27 cellular contexts compared by ENCODE assay signal in the genomic region with DNA sequence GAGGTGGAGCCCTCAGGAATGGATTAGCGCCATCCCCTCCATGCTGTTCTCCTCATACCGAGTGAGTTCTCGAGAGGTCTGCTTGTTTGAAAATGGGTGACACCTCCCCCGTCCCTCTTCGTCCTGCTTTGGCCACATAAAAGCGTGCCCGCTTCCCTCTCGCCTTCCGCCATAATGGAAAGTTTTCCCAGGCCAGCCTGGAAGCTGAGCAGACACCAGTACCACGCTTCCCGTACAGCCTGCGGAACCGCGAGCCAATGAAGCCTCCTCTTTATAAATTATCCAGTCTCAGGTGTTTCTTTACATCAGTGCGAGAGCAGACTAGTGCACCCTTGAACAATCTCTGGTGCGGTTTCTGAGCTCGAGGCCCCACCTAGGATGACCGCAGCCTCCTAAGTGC. TPM values are rescaled to one million over a fixed set of nuclear protein-coding genes. Genes with fewer than 3 reads are reported as not detected.
DNase-seq lines count a peak whose midpoint lies in the region; ATAC-seq and TF ChIP-seq lines count a peak whose summit lies in the region.
"Had no signal": no experiment of that assay in that cellular context is flagged by ENCODE, and none has a peak within 500 bp of the region (broad histone marks: within the 10 kb centered on the region; RNA-seq: fewer than 3 reads in every experiment).

No MANE protein-coding gene starts in this region.

- H3K4me1 Mint-ChIP-seq in activated T-cell treated with anti-CD3 and anti-CD28 coated beads, Interleukin-2, amount 50 U/mL, for 24 hours (ENCODE audit: low read depth), result no peaks in the 10 kb centered on the region
- H3K4me1 Mint-ChIP-seq in WTC11 (no peaks in the 10 kb centered on the region), endodermal cell (no peaks in the 10 kb centered on the region)
- H3K4me1 Mint-ChIP-seq: CD14-positive monocyte, IgD-negative memory B cell had no signal

- intact Hi-C loops in spleen (cut with DNase I; ENCODE audit: low total_unique reads), result no loop called here

- H3K27ac ChIP-seq in endodermal cell (ENCODE audit: low read depth, low read length), result no peak overlapping the region
- H3K27ac ChIP-seq in spleen, result no peak overlapping the region
- H3K27ac ChIP-seq: 22Rv1, GM23248, HL-60, KMS-11, SK-N-MC had no signal

- H3K36me3 ChIP-seq in endodermal cell (ENCODE audit: control insufficient read depth, insufficient read depth, low read length) (peaks cover 24% of the 10 kb centered on the region), spleen (peaks cover 0 to 100% (median 66%) of the 10 kb centered on the region in 6 donors), H7 (replicated peaks; ENCODE audit: control insufficient read depth, insufficient read depth, low read length) (peaks cover 5% of the 10 kb centered on the region)

- no peak for ATAC-seq in WTC11
- ATAC-seq: HCT116 had no signal

- CTCF ChIA-PET in WTC11 (lab: Charles Lee), result no interaction called here

- H3K36me3 Mint-ChIP-seq in activated T-cell treated with anti-CD3 and anti-CD28 coated beads, Interleukin-2, amount 50 U/mL, for 24 hours (ENCODE audit: low read depth), result peaks cover 83% of the 10 kb centered on the region
- H3K36me3 Mint-ChIP-seq in WTC11 (peaks cover 39% of the 10 kb centered on the region), endodermal cell (ENCODE audit: low read depth) (peaks cover 48% of the 10 kb centered on the region)

- peaks cover 2% of the 10 kb centered on the region for H3K9me3 Mint-ChIP-seq in activated T-cell treated with anti-CD3 and anti-CD28 coated beads, Interleukin-2, amount 50 U/mL, for 24 hours
- H3K9me3 Mint-ChIP-seq in WTC11, result peaks cover 17% of the 10 kb centered on the region
- no peaks in the 10 kb centered on the region for H3K9me3 Mint-ChIP-seq in endodermal cell

- 93 to 97% methylated on average over 17 to 18 of the region's 18 CpGs for WGBS in endodermal cell (ENCODE audit: insufficient coverage in 1 of 2, insufficient read length in 1 of 2), 2 experiments
- 96 to 98% (median 97%) methylated on average over 18 of the region's 18 CpGs for WGBS in spleen, 5 donors

- POLR2A ChIA-PET in WTC11 (lab: Charles Lee), result no interaction called here

- no peak for DNase-seq in activated T-cell treated with anti-CD3 and anti-CD28 coated beads, Interleukin-2, amount 50 U/mL, for 24 hours
- DNase-seq in activated T-cell treated with anti-CD3 and anti-CD28 coated beads, Interleukin-2, amount 50 U/mL, for 48 hours, result no peak
- DNase-seq in WTC11 (ENCODE audit: low spot score) (no peak), endodermal cell (peak; percentile 37), spleen (peak; percentile 60), NCI-H526 treated with DMSO at 0.1 percent for 48 hours (lab: John Stamatoyannopoulos, UW) (no peak), NCI-H1436 treated with DMSO at 0.1 percent for 48 hours (lab: John Stamatoyannopoulos, UW) (no peak), H7 (no peak)
- DNase-seq: BE2C, DMS53, GM23248, NCI-H1048, NCI-H1417, NCI-H1694 treated with DMSO at 0.1 percent for 48 hours, NCI-H2081, NCI-H2171, NCI-H345, NCI-H510A treated with DMSO at 0.1 percent for 48 hours, NCI-H774, SIG-M5 had no signal

- no peaks in the 10 kb centered on the region for H3K27me3 Mint-ChIP-seq in activated T-cell treated with anti-CD3 and anti-CD28 coated beads, Interleukin-2, amount 50 U/mL, for 24 hours
- H3K27me3 Mint-ChIP-seq in WTC11 (ENCODE audit: low read depth) (no peaks in the 10 kb centered on the region), endodermal cell (ENCODE audit: insufficient read depth) (no peaks in the 10 kb centered on the region)
- H3K27me3 Mint-ChIP-seq: IgD-negative memory B cell had no signal

- H3K4me1 ChIP-seq in endodermal cell (ENCODE audit: control insufficient read depth, insufficient read depth, low read length) (no peaks in the 10 kb centered on the region), spleen (no peaks in the 10 kb centered on the region)

- H3K4me3 ChIP-seq in endodermal cell (ENCODE audit: low read length) (no peak overlapping the region), spleen (no peak overlapping the region), H7 (ENCODE audit: insufficient read depth, low read depth, low read length) (no peak overlapping the region)
- H3K4me3 ChIP-seq: GM23248, SK-N-MC had no signal

- H3K4me3 Mint-ChIP-seq in activated T-cell treated with anti-CD3 and anti-CD28 coated beads, Interleukin-2, amount 50 U/mL, for 24 hours, result no peak overlapping the region
- H3K4me3 Mint-ChIP-seq in WTC11 (no peak overlapping the region), endodermal cell (no peak overlapping the region)
- H3K4me3 Mint-ChIP-seq: CD14-positive monocyte, IgD-negative memory B cell had no signal

- H3K9ac ChIP-seq in endodermal cell (ENCODE audit: extremely low read depth, low read length, poor library complexity, severe bottlenecking), result no peak overlapping the region
- H3K9ac ChIP-seq: GM23248, KMS-11 had no signal

- H3K27me3 ChIP-seq in endodermal cell (ENCODE audit: control insufficient read depth, insufficient read depth, low read length, poor library complexity, severe bottlenecking) (no peaks in the 10 kb centered on the region), spleen (replicated peaks in 1 of 7) (no peaks in the 10 kb centered on the region), H7 (ENCODE audit: control insufficient read depth, insufficient read depth, low read length) (no peaks in the 10 kb centered on the region)
- H3K27me3 ChIP-seq: BE2C had no signal

- no peak for TF ChIP-seq CTCF in WTC11 (IDR thresholded peaks at IDR 0.05)
- TF ChIP-seq CTCF in endodermal cell (conservative IDR thresholded peaks at IDR 0.05), result no peak
- TF ChIP-seq CTCF in spleen (IDR thresholded peaks at IDR 0.05 in 8 of 11, conservative IDR thresholded peaks at IDR 0.05 in 3 of 11), result no peak

- no peak for TF ChIP-seq POLR2A in spleen (IDR thresholded peaks at IDR 0.05)

- H3K9me3 ChIP-seq in endodermal cell (ENCODE audit: control insufficient read depth, low read length) (no peaks in the 10 kb centered on the region), spleen (no peaks in the 10 kb centered on the region)
- H3K9me3 ChIP-seq: BE2C had no signal

- H3K27ac Mint-ChIP-seq in activated T-cell treated with anti-CD3 and anti-CD28 coated beads, Interleukin-2, amount 50 U/mL, for 24 hours, result peak overlapping the region; percentile 80
- H3K27ac Mint-ChIP-seq in WTC11, result peak overlapping the region; percentile 70; the same call in 1 of the 2 replicates
- no peak overlapping the region for H3K27ac Mint-ChIP-seq in endodermal cell

TF ChIP-seq in WTC11, 78 proteins besides CTCF, POLR2A, EP300 and RAD21 (continues in another document):
- TF ChIP-seq ETV6 (CRISPR knock-in tag; IDR thresholded peaks at IDR 0.05) (no peak), E2F5 (CRISPR knock-in tag; IDR thresholded peaks at IDR 0.05) (no peak), ATF1 (CRISPR knock-in tag; IDR thresholded peaks at IDR 0.05) (no peak), ZNF263 (CRISPR knock-in tag; IDR thresholded peaks at IDR 0.05; ENCODE audit: low read depth) (no peak), TEAD1 (CRISPR knock-in tag; IDR thresholded peaks at IDR 0.05) (no peak)
- TF ChIP-seq, protein P1, sequence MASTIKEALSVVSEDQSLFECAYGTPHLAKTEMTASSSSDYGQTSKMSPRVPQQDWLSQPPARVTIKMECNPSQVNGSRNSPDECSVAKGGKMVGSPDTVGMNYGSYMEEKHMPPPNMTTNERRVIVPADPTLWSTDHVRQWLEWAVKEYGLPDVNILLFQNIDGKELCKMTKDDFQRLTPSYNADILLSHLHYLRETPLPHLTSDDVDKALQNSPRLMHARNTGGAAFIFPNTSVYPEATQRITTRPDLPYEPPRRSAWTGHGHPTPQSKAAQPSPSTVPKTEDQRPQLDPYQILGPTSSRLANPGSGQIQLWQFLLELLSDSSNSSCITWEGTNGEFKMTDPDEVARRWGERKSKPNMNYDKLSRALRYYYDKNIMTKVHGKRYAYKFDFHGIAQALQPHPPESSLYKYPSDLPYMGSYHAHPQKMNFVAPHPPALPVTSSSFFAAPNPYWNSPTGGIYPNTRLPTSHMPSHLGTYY (CRISPR knock-in tag; IDR thresholded peaks at IDR 0.05), result no peak

RNA-seq across cellular contexts. Expression of gene ALG12, which starts 12.8 kb away (rescaled TPM):
- total RNA-seq in WTC11 (2021), result 26.5 to 29.2 TPM (median 26.7 TPM) in 3 replicates
- 10 to 100 TPM; 19.7 to 26.2 TPM for total RNA-seq in endodermal cell
- polyA plus RNA-seq in endodermal cell (2013, experiment 1 of 2), result 16.2 TPM
- 12.6 TPM for polyA plus RNA-seq in endodermal cell (2013, experiment 2 of 2)
- 10 to 100 TPM; 10.2 to 20.1 (median 13.3) TPM for total RNA-seq in spleen
- 1 to 10 TPM; 5.7 to 7.1 (median 5.9) TPM for polyA plus RNA-seq in spleen
- total RNA-seq in H7 (2014; rRNA removed; shearing (Covaris generic)), result 28.5 and 32.9 TPM in 2 replicates

RNA-seq across cellular contexts. Expression of gene CRELD2, which starts 13.0 kb away (rescaled TPM):
- total RNA-seq in WTC11 (2021), result 34.9 to 42.8 TPM (median 35.2 TPM) in 3 replicates
- total RNA-seq in endodermal cell, result 10 to 100 TPM; 39.8 to 62.9 TPM
- polyA plus RNA-seq in endodermal cell (2013, experiment 1 of 2), result 27.1 TPM
- 27.4 TPM for polyA plus RNA-seq in endodermal cell (2013, experiment 2 of 2)
- total RNA-seq in spleen, result 10 to 100 TPM; 23.2 to 46.3 (median 38.1) TPM
- 10 to 100 TPM; 16.2 to 26.3 (median 18.3) TPM for polyA plus RNA-seq in spleen
- 22.8 and 45.6 TPM in 2 replicates for total RNA-seq in H7 (2014; rRNA removed; shearing (Covaris generic))

RNA-seq across cellular contexts. Expression of gene ZBED4, which starts 51.8 kb away (rescaled TPM):
- total RNA-seq in WTC11 (2021) (24.7 to 29.2 TPM (median 24.8 TPM) in 3 replicates), endodermal cell (10 to 100 TPM; 22.0 to 26.6 TPM), spleen (10 to 100 TPM; 10.1 to 23.2 (median 16.1) TPM)
- 31.2 TPM for polyA plus RNA-seq in endodermal cell (2013, experiment 1 of 2)
- 29.0 TPM for polyA plus RNA-seq in endodermal cell (2013, experiment 2 of 2)
- polyA plus RNA-seq in spleen, result 1 to 10 TPM; 2.9 to 5.3 (median 3.5) TPM
- total RNA-seq in H7 (2014; rRNA removed; shearing (Covaris generic)), result 23.1 and 25.0 TPM in 2 replicates

RNA-seq across cellular contexts. Expression of gene PIM3, which starts 55.1 kb away (rescaled TPM):
- total RNA-seq in WTC11 (2021) (42.9 to 45.7 TPM (median 44.3 TPM) in 3 replicates), endodermal cell (10 to 100 TPM; 31.5 to 36.6 TPM), spleen (100 to 1,000 TPM in 5 of 7 donors, 10 to 100 TPM in 2; 72.1 to 134 (median 109) TPM)
- polyA plus RNA-seq in endodermal cell (2013, experiment 1 of 2), result 21.6 TPM
- 19.6 TPM for polyA plus RNA-seq in endodermal cell (2013, experiment 2 of 2)
- 10 to 100 TPM; 49.5 to 84.4 (median 52.0) TPM for polyA plus RNA-seq in spleen
- 71.2 and 79.7 TPM in 2 replicates for total RNA-seq in H7 (2014; rRNA removed; shearing (Covaris generic))

Comparison
In these comparisons a context has a peak if more than half of its experiments do, and no peak if none do; other contexts are left out.
1. DNase-seq: peak in endodermal cell (single experiment) and spleen (single experiment); none in activated T-cell treated with anti-CD3 and anti-CD28 coated beads, Interleukin-2, amount 50 U/mL, for 24 hours (single experiment), activated T-cell treated with anti-CD3 and anti-CD28 coated beads, Interleukin-2, amount 50 U/mL, for 48 hours (0 of 2), WTC11 (single experiment), NCI-H526 treated with DMSO at 0.1 percent for 48 hours (single experiment), NCI-H1436 treated with DMSO at 0.1 percent for 48 hours (single experiment) and H7 (single experiment).